ENCODE assay signal across 1 cellular context in the genomic region with DNA sequence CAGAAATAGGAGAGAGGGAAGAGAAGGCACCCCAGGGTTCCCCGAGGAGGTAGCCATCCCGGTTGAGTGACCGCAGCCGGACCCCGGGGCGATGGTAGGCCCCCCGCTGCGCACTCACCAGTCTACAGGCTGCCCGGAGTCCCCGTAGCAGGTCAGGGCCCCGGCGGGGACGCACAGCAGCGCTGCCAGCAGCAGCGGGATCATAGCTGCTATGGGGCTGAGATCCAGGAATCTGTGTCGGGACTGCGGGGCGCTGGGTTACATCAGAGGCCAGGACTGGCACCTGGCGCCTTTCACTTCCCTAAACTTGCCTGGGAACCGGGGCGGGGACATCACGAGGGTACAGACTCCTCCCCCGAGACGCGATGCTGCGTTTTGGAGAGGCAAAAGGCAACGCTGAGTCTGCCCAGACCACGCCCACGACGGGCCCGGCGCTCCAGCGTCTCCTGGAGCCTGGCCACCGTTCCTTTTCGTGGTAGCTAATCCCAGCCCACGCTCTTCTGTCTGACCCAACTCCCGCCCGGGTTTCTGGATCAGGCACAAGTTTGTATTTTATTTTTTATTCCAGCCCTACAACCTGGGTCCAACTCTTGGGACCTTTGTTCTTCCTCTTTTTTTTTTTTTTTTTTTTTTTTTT.
TF ChIP-seq lines count a peak whose summit lies in the region.

TSS of gene DNASE2 (minus strand) at position 278 of the 637 bp plus-strand sequence. CDS start at position 204, 74 bp downstream.

TF ChIP-seq in GM12878, 131 proteins besides CTCF, POLR2A, EP300 and RAD21 (continued from another document):
- TF ChIP-seq, protein P1, sequence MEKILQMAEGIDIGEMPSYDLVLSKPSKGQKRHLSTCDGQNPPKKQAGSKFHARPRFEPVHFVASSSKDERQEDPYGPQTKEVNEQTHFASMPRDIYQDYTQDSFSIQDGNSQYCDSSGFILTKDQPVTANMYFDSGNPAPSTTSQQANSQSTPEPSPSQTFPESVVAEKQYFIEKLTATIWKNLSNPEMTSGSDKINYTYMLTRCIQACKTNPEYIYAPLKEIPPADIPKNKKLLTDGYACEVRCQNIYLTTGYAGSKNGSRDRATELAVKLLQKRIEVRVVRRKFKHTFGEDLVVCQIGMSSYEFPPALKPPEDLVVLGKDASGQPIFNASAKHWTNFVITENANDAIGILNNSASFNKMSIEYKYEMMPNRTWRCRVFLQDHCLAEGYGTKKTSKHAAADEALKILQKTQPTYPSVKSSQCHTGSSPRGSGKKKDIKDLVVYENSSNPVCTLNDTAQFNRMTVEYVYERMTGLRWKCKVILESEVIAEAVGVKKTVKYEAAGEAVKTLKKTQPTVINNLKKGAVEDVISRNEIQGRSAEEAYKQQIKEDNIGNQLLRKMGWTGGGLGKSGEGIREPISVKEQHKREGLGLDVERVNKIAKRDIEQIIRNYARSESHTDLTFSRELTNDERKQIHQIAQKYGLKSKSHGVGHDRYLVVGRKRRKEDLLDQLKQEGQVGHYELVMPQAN (conservative IDR thresholded peaks at IDR 0.05) = peak; percentile 79
- TF ChIP-seq IKZF1 (conservative IDR thresholded peaks at IDR 0.05) (peak; percentile 98), TCF3 (IDR thresholded peaks at IDR 0.05; ENCODE audit: borderline replicate concordance, insufficient read depth, low read depth, low read length) (peak; percentile 84; the same call in 1 of the 2 replicates), SP1 (IDR thresholded peaks at IDR 0.05; ENCODE audit: low read depth, low read length) (no peak), E2F8 (IDR thresholded peaks at IDR 0.05; ENCODE audit: low read depth, partially characterized antibody) (peak; percentile 48), CHD1 (IDR thresholded peaks at IDR 0.05; ENCODE audit: low read depth, low read length) (no peak), EGR1 (IDR thresholded peaks at IDR 0.05; ENCODE audit: borderline replicate concordance in 1 of 2, low read depth in 2 of 2, low read length in 2 of 2) (0 out of 3 replicates have a peak, but pooled peaks of 1 of the 2 experiments have one; percentile 37), MTA2 (IDR thresholded peaks at IDR 0.05; ENCODE audit: low read depth) (peak; percentile 47; the same call in 1 of the 2 replicates), TAF1 (IDR thresholded peaks at IDR 0.05; ENCODE audit: borderline replicate concordance, low read depth, low read length) (0 out of 2 replicates have a peak, but pooled peaks have one; percentile 39), CHD2 (IDR thresholded peaks at IDR 0.05; ENCODE audit: borderline replicate concordance, low read depth, low read length) (0 out of 2 replicates have a peak, but pooled peaks have one; percentile 41), CHD4 (IDR thresholded peaks at IDR 0.05) (no peak), BRCA1 (IDR thresholded peaks at IDR 0.05; ENCODE audit: low read depth, low read length) (no peak), SPI1 (IDR thresholded peaks at IDR 0.05; ENCODE audit: borderline replicate concordance, insufficient read depth, low read depth, low read length) (peak; percentile 99), NR2F1 (conservative IDR thresholded peaks at IDR 0.05) (peak; percentile 78), BHLHE40 (IDR thresholded peaks at IDR 0.05; ENCODE audit: borderline replicate concordance in 1 of 2, low read depth in 2 of 2, low read length in 1 of 2) (peak in 1 of 2 experiments; percentile 46; a peak in 2 of 4 replicates), ZNF384 (IDR thresholded peaks at IDR 0.05; ENCODE audit: borderline replicate concordance, low read depth, low read length) (peak; percentile 84), MLLT1 (IDR thresholded peaks at IDR 0.05) (0 out of 2 replicates have a peak, but pooled peaks have one; percentile 51), EED (IDR thresholded peaks at IDR 0.05; ENCODE audit: low read depth) (peak; percentile 92), TARDBP (IDR thresholded peaks at IDR 0.05; ENCODE audit: borderline replicate concordance) (no peak)
- TF ChIP-seq, protein P2, sequence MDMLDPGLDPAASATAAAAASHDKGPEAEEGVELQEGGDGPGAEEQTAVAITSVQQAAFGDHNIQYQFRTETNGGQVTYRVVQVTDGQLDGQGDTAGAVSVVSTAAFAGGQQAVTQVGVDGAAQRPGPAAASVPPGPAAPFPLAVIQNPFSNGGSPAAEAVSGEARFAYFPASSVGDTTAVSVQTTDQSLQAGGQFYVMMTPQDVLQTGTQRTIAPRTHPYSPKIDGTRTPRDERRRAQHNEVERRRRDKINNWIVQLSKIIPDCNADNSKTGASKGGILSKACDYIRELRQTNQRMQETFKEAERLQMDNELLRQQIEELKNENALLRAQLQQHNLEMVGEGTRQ (IDR thresholded peaks at IDR 0.05; ENCODE audit: borderline replicate concordance, low read depth, low read length) = peak; percentile 20
